Comparison of ENCODE assay signal across 1 cellular context in the genomic region with DNA sequence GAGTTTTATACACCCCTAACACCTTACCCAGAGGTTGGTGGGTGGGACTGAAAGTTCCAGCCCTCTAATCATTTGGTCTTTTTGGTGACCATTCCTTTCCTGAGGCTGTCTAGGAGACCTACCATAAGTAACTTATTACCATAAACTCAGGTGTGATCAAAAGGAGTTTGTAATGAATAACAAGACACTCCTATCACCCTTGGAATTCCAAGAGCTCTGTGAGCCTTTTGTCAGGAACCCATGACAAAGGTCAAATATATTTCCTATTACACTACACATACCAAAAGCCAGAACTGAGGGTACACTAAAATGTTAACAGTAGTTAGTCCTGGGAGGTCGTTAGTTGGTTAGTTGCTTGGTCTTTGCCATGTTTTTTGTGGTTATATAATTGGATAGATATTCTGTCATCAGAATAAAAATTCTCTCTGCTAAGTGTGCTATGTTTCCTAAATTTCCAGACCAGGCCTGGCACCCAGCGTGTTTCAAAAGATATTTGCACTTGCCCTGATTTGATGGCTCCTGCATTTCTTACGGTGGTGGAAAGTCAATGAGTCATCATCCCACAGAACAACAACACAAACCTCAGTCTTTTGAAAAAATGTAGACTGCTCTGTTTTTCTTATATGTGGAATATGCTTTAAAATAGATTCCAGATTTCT.
TF ChIP-seq lines count a peak whose summit lies in the region.

No MANE protein-coding gene starts in this region.

TF ChIP-seq in GM23338, 12 proteins besides CTCF, POLR2A, EP300 and RAD21 (continued from another document):
- TF ChIP-seq, protein P1, sequence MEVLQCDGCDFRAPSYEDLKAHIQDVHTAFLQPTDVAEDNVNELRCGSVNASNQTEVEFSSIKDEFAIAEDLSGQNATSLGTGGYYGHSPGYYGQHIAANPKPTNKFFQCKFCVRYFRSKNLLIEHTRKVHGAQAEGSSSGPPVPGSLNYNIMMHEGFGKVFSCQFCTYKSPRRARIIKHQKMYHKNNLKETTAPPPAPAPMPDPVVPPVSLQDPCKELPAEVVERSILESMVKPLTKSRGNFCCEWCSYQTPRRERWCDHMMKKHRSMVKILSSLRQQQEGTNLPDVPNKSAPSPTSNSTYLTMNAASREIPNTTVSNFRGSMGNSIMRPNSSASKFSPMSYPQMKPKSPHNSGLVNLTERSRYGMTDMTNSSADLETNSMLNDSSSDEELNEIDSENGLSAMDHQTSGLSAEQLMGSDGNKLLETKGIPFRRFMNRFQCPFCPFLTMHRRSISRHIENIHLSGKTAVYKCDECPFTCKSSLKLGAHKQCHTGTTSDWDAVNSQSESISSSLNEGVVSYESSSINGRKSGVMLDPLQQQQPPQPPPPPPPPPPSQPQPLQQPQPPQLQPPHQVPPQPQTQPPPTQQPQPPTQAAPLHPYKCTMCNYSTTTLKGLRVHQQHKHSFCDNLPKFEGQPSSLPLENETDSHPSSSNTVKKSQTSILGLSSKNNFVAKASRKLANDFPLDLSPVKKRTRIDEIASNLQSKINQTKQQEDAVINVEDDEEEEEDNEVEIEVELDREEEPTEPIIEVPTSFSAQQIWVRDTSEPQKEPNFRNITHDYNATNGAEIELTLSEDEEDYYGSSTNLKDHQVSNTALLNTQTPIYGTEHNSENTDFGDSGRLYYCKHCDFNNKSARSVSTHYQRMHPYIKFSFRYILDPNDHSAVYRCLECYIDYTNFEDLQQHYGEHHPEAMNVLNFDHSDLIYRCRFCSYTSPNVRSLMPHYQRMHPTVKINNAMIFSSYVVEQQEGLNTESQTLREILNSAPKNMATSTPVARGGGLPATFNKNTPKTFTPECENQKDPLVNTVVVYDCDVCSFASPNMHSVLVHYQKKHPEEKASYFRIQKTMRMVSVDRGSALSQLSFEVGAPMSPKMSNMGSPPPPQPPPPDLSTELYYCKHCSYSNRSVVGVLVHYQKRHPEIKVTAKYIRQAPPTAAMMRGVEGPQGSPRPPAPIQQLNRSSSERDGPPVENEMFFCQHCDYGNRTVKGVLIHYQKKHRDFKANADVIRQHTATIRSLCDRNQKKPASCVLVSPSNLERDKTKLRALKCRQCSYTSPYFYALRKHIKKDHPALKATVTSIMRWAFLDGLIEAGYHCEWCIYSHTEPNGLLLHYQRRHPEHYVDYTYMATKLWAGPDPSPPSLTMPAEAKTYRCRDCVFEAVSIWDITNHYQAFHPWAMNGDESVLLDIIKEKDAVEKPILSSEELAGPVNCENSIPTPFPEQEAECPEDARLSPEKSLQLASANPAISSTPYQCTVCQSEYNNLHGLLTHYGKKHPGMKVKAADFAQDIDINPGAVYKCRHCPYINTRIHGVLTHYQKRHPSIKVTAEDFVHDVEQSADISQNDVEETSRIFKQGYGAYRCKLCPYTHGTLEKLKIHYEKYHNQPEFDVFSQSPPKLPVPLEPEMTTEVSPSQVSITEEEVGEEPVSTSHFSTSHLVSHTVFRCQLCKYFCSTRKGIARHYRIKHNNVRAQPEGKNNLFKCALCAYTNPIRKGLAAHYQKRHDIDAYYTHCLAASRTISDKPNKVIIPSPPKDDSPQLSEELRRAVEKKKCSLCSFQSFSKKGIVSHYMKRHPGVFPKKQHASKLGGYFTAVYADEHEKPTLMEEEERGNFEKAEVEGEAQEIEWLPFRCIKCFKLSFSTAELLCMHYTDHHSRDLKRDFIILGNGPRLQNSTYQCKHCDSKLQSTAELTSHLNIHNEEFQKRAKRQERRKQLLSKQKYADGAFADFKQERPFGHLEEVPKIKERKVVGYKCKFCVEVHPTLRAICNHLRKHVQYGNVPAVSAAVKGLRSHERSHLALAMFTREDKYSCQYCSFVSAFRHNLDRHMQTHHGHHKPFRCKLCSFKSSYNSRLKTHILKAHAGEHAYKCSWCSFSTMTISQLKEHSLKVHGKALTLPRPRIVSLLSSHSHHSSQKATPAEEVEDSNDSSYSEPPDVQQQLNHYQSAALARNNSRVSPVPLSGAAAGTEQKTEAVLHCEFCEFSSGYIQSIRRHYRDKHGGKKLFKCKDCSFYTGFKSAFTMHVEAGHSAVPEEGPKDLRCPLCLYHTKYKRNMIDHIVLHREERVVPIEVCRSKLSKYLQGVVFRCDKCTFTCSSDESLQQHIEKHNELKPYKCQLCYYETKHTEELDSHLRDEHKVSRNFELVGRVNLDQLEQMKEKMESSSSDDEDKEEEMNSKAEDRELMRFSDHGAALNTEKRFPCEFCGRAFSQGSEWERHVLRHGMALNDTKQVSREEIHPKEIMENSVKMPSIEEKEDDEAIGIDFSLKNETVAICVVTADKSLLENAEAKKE (CRISPR knock-in tag; IDR thresholded peaks at IDR 0.05): no peak
- TF ChIP-seq, protein P2, sequence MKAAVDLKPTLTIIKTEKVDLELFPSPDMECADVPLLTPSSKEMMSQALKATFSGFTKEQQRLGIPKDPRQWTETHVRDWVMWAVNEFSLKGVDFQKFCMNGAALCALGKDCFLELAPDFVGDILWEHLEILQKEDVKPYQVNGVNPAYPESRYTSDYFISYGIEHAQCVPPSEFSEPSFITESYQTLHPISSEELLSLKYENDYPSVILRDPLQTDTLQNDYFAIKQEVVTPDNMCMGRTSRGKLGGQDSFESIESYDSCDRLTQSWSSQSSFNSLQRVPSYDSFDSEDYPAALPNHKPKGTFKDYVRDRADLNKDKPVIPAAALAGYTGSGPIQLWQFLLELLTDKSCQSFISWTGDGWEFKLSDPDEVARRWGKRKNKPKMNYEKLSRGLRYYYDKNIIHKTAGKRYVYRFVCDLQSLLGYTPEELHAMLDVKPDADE (IDR thresholded peaks at IDR 0.05): no peak
- no peak for TF ChIP-seq NANOG (IDR thresholded peaks at IDR 0.05; ENCODE audit: borderline replicate concordance)
